Comparison of ENCODE assay signal across 1 cellular context in genomic region chr1:23384312-23385058, GRCh38.
TF ChIP-seq lines count a peak whose summit lies in the region.

No MANE protein-coding gene starts in this region.

TF ChIP-seq in HEK293, 187 proteins besides CTCF, POLR2A, EP300 and RAD21:
- TF ChIP-seq PRDM2 (tag by site-specific recombination; IDR thresholded peaks at IDR 0.05; ENCODE audit: borderline replicate concordance) (no peak), ZNF707 (tag by site-specific recombination; IDR thresholded peaks at IDR 0.05) (no peak), KLF10 (tag by site-specific recombination; IDR thresholded peaks at IDR 0.05) (no peak), OVOL3 (tag by site-specific recombination; IDR thresholded peaks at IDR 0.05) (no peak), EGR2 (tag by site-specific recombination; IDR thresholded peaks at IDR 0.05; ENCODE audit: low read depth) (no peak), ZNF146 (tag by site-specific recombination; IDR thresholded peaks at IDR 0.05) (no peak), PRDM1 (tag by site-specific recombination; IDR thresholded peaks at IDR 0.05) (0 out of 2 replicates have a peak, but pooled peaks have one; percentile 23), ZNF16 (tag by site-specific recombination; IDR thresholded peaks at IDR 0.05; ENCODE audit: low read depth) (peak; percentile 69; the same call in 1 of the 2 replicates), KLF16 (tag by site-specific recombination; IDR thresholded peaks at IDR 0.05) (no peak)
